In genomic region chr1:2233468-2233867, GRCh38 we compare ENCODE assay signal across 8 cellular contexts. TPM values are rescaled to one million over a fixed set of nuclear protein-coding genes. Genes with fewer than 3 reads are reported as not detected.
DNase-seq lines count a peak whose midpoint lies in the region; ATAC-seq and TF ChIP-seq lines count a peak whose summit lies in the region.

No MANE protein-coding gene starts in this region.

- peaks cover 8% of the 10 kb centered on the region for H3K36me3 Mint-ChIP-seq in T-cell
- H3K36me3 Mint-ChIP-seq in neural crest cell (ENCODE audit: low read depth) = no peaks in the 10 kb centered on the region

- H3K4me1 ChIP-seq in esophagus (ENCODE audit: control insufficient read depth in 2 of 2, insufficient read depth in 2 of 2, low read length in 1 of 2) (peaks cover 26 to 62% of the 10 kb centered on the region in 2 donors), SJCRH30 (peaks cover 18% of the 10 kb centered on the region)

- TF ChIP-seq CTCF in AG10803 (conservative IDR thresholded peaks at IDR 0.05; ENCODE audit: low read length) (no peak), neural crest cell (conservative IDR thresholded peaks at IDR 0.05) (no peak)

- H3K4me3 Mint-ChIP-seq in T-cell (peak overlapping the region; percentile 84 to 96 (median 96)), neural crest cell (peak overlapping the region; percentile 72)

- H3K9me3 Mint-ChIP-seq in T-cell (no peaks in the 10 kb centered on the region), neural crest cell (no peaks in the 10 kb centered on the region)

- 64 to 67% methylated on average over 12 of the region's 12 CpGs for WGBS in esophagus, 2 donors

- H3K27me3 Mint-ChIP-seq in T-cell (no peaks in the 10 kb centered on the region), neural crest cell (ENCODE audit: low read depth) (no peaks in the 10 kb centered on the region)

- H3K27me3 ChIP-seq in esophagus (ENCODE audit: control insufficient read depth in 1 of 2, insufficient read depth in 2 of 2, low read length in 2 of 2) (no peaks in the 10 kb centered on the region), SJCRH30 (no peaks in the 10 kb centered on the region)

- H3K27ac Mint-ChIP-seq in T-cell (peak overlapping the region; percentile 98 to 99), neural crest cell (ENCODE audit: unreplicated experiment) (no peak overlapping the region)

- CTCF ChIA-PET in T-cell (lab: Charles Lee) = interaction anchor here (0.5 to 2.1 kb wide), 6 partner anchors 17 to 603 kb away, joined by 3 to 7 read pairs (median 4); no protein-coding TSS in a partner anchor

- POLR2A ChIA-PET in T-cell (lab: Charles Lee) = interaction anchor here (0.6 to 2.0 kb wide), 5 partner anchors 19 to 68 kb away, joined by 3 to 7 read pairs (median 6); no protein-coding TSS in a partner anchor

- H3K36me3 ChIP-seq in esophagus (ENCODE audit: control insufficient read depth in 2 of 2, insufficient read depth in 2 of 2, low read length in 1 of 2) (peaks cover 0 to 6% of the 10 kb centered on the region in 2 donors), SJCRH30 (no peaks in the 10 kb centered on the region)

- peak overlapping the region; percentile 92 to 94 for H3K27ac ChIP-seq in esophagus (ENCODE audit: low read depth in 2 of 2, low read length in 1 of 2)
- no peak overlapping the region for H3K27ac ChIP-seq in SJCRH30

- DNase-seq in AG10803 (ENCODE audit: low read depth) (no peak), T-cell (no peak), neural crest cell (ENCODE audit: low read depth, low spot score) (no peak), SJCRH30 (no peak), NCI-H748 (lab: John Stamatoyannopoulos, UW; ENCODE audit: unreplicated experiment) (no peak), NCI-H1105 treated with DMSO at 0.1 percent for 48 hours (lab: John Stamatoyannopoulos, UW) (no peak), occipital lobe (lab: John Stamatoyannopoulos, UW) (no peak)

- H3K9me3 ChIP-seq in esophagus (ENCODE audit: control insufficient read depth in 2 of 2, insufficient read depth in 1 of 2, low read depth in 1 of 2, low read length in 1 of 2) (no peaks in the 10 kb centered on the region), SJCRH30 (replicated peaks) (no peaks in the 10 kb centered on the region)

- peak overlapping the region; percentile 88 for H3K4me3 ChIP-seq in AG10803 (ENCODE audit: low read length)
- H3K4me3 ChIP-seq in esophagus (ENCODE audit: low read depth in 1 of 2, low read length in 2 of 2) = no peak overlapping the region
- no peak overlapping the region for H3K4me3 ChIP-seq in SJCRH30

- ATAC-seq in T-cell (replicated peaks in 1 of 4) = no peak

- H3K4me1 Mint-ChIP-seq in T-cell (peaks cover 66 to 78% (median 68%) of the 10 kb centered on the region in 3 donors), neural crest cell (peaks cover 64% of the 10 kb centered on the region)

RNA-seq across cellular contexts. Expression of gene SKI, which starts 5.3 kb away (rescaled TPM):
- total RNA-seq in T-cell (100 to 1,000 TPM; 137 to 299 (median 157) TPM), neural crest cell (58.9 and 62.0 TPM in 2 replicates), occipital lobe (19.3 TPM)
- polyA plus RNA-seq in esophagus = 10 to 100 TPM; 11.5 to 12.8 TPM
- 12.8 and 13.1 TPM in 2 replicates for total RNA-seq in SJCRH30 (2014; rRNA removed; shearing (Covaris generic))

RNA-seq across cellular contexts. Expression of gene FAAP20, which starts 38.9 kb away (rescaled TPM):
- total RNA-seq in T-cell (10 to 100 TPM; 52.9 to 74.8 (median 68.2) TPM), neural crest cell (80.9 and 93.7 TPM in 2 replicates), occipital lobe (20.3 TPM)
- 10 to 100 TPM; 32.9 to 44.8 TPM for polyA plus RNA-seq in esophagus
- total RNA-seq in SJCRH30 (2014; rRNA removed; shearing (Covaris generic)) = 58.0 and 61.7 TPM in 2 replicates
